ENCODE assay signal across 27 cellular contexts in genomic region chr13:24700539-24700938, GRCh38. TPM values are rescaled to one million over a fixed set of nuclear protein-coding genes. Genes with fewer than 3 reads are reported as not detected.
"Had no signal": no experiment of that assay in that cellular context is flagged by ENCODE, and none has a peak within 500 bp of the region (broad histone marks: within the 10 kb centered on the region; RNA-seq: fewer than 3 reads in every experiment).

No MANE protein-coding gene starts in this region.

- H3K27ac ChIP-seq: brain microvascular endothelial cell, KMS-11, Peyer's patch, SJSA1 had no signal

- DNase-seq: activated CD4-positive, alpha-beta T cell treated with anti-CD3 and anti-CD28 coated beads, Interleukin-2, amount 50 U/mL, for 1 hour; activated CD4-positive, CD25-positive, alpha-beta regulatory T cell treated with anti-CD3 and anti-CD28 coated beads, Interleukin-2, amount 50 U/mL, for 72 hours; activated CD8-positive, alpha-beta memory T cell treated with anti-CD3 and anti-CD28 coated beads, Interleukin-2, amount 50 U/mL, for 4 hours; activated effector memory CD4-positive, alpha-beta T cell treated with Interleukin-2 at 50 U/mL for 16 hours; activated naive CD4-positive, alpha-beta T cell treated with anti-CD3 and anti-CD28 coated beads, Interleukin-2, amount 50 U/mL, for 16 hours; anterior cingulate cortex; brain microvascular endothelial cell; central memory CD4-positive, alpha-beta T cell; MM.1S; MV-4-11; NCI-H1092; NCI-H1436 treated with DMSO at 0.1 percent for 48 hours; NCI-H1694 treated with DMSO at 0.1 percent for 48 hours; NCI-H2029; NCI-H345; NCI-H524 treated with DMSO at 0.1 percent for 48 hours; PC-3; Peyer's patch; RPMI8226; SHP77 treated with DMSO at 0.1 percent for 48 hours; SK-N-SH had no signal

- H3K36me3 ChIP-seq: brain microvascular endothelial cell, Peyer's patch, SJSA1 had no signal

- ATAC-seq: PC-3 had no signal

- H3K9me3 ChIP-seq: Peyer's patch, SJSA1, SK-N-SH had no signal

- H3K4me1 ChIP-seq: Peyer's patch, SJSA1 had no signal

- H3K4me3 Mint-ChIP-seq: activated T-helper 1 cell treated with anti-CD3 and anti-CD28 coated beads, Interleukin-12 subunit alpha, Interleukin-12 subunit beta, Interleukin-2, Interleukin-4 antibody, amounts not matched to agents 30 ng/mL and 10 ng/mL and 1 ng/mL, durations not matched to agents 14 hours and 24 hours and 36 hours; T-helper 1 cell treated with Interleukin-12 subunit alpha and Interleukin-12 subunit beta and Interleukin-4 antibody, amounts not matched to agents 30 μg/mL and 1 μg/mL, for 36 hours; T-helper 2 cell treated with Interferon-gamma antibody and Interleukin-4, amounts not matched to agents 5 μg/mL and 100 μg/mL, for 36 hours had no signal

- H3K4me3 ChIP-seq: Peyer's patch, SJSA1 had no signal

- H3K27ac Mint-ChIP-seq: activated T-helper 1 cell treated with anti-CD3 and anti-CD28 coated beads, Interleukin-12 subunit alpha, Interleukin-12 subunit beta, Interleukin-2, Interleukin-4 antibody, amounts not matched to agents 30 ng/mL and 10 ng/mL and 1 ng/mL, durations not matched to agents 14 hours and 24 hours and 36 hours; T-helper 1 cell treated with Interleukin-12 subunit alpha and Interleukin-12 subunit beta and Interleukin-4 antibody, amounts not matched to agents 30 μg/mL and 1 μg/mL, for 36 hours; T-helper 2 cell treated with Interferon-gamma antibody and Interleukin-4, amounts not matched to agents 5 μg/mL and 100 μg/mL, for 36 hours had no signal

- H3K27me3 ChIP-seq: brain microvascular endothelial cell, Peyer's patch, SJSA1 had no signal

- H3K9me3 Mint-ChIP-seq: activated T-helper 1 cell treated with anti-CD3 and anti-CD28 coated beads, Interleukin-12 subunit alpha, Interleukin-12 subunit beta, Interleukin-2, Interleukin-4 antibody, amounts not matched to agents 30 ng/mL and 10 ng/mL and 1 ng/mL, durations not matched to agents 14 hours and 24 hours and 36 hours; T-helper 1 cell treated with Interleukin-12 subunit alpha and Interleukin-12 subunit beta and Interleukin-4 antibody, amounts not matched to agents 30 μg/mL and 1 μg/mL, for 36 hours; T-helper 2 cell treated with Interferon-gamma antibody and Interleukin-4, amounts not matched to agents 5 μg/mL and 100 μg/mL, for 36 hours had no signal

RNA-seq across cellular contexts. Expression of gene ATP12A, which starts 20.3 kb away (rescaled TPM):
- total RNA-seq: LHCN-M2, Peyer's patch, SJSA1 had no signal
- polyA plus RNA-seq: SK-N-SH had no signal
